Comparison of ENCODE assay signal across 1 cellular context in genomic region chr19:6276447-6276846, GRCh38.
TF ChIP-seq lines count a peak whose summit lies in the region.

No MANE protein-coding gene starts in this region.

TF ChIP-seq in K562, 482 proteins besides CTCF, POLR2A, EP300 and RAD21 (continued from another document and continues in another):
- TF ChIP-seq YY1 (IDR thresholded peaks at IDR 0.05; ENCODE audit: borderline replicate concordance in 1 of 3, control insufficient read depth in 1 of 3, extremely low read depth in 1 of 3, insufficient read depth in 3 of 3, insufficient read length in 1 of 3, insufficient replicate concordance in 2 of 3, low read depth in 1 of 3, low read length in 2 of 3) (no peak), THAP7 (CRISPR knock-in tag; IDR thresholded peaks at IDR 0.05) (no peak), NCOR1 (IDR thresholded peaks at IDR 0.05) (peak; percentile 75), SMAD2 (IDR thresholded peaks at IDR 0.05; ENCODE audit: low read depth, low read length) (no peak), TFE3 (CRISPR knock-in tag; IDR thresholded peaks at IDR 0.05) (peak; percentile 17; the same call in 1 of the 2 replicates), HMG20B (CRISPR knock-in tag; IDR thresholded peaks at IDR 0.05) (no peak), GTF2F1 (IDR thresholded peaks at IDR 0.05; ENCODE audit: low read depth, low read length) (no peak), SP1 (CRISPR knock-in tag; IDR thresholded peaks at IDR 0.05) (no peak; the same call in 1 of the 2 replicates), SLC30A9 (CRISPR knock-in tag; IDR thresholded peaks at IDR 0.05) (no peak), TBL1XR1 (IDR thresholded peaks at IDR 0.05; ENCODE audit: low read length in 2 of 2) (peak in 1 of 2 experiments; percentile 46; a peak in 1 of 4 replicates), ILK (tag; IDR thresholded peaks at IDR 0.05; ENCODE audit: borderline replicate concordance, low read depth) (no peak), ZNF384 (IDR thresholded peaks at IDR 0.05; ENCODE audit: low read depth, low read length) (no peak), GMEB1 (CRISPR knock-in tag; IDR thresholded peaks at IDR 0.05) (no peak), MAFK (IDR thresholded peaks at IDR 0.05; ENCODE audit: low read length) (no peak), RBM22 (IDR thresholded peaks at IDR 0.05; ENCODE audit: low read depth, low read length, poor library complexity, severe bottlenecking) (no peak), CGGBP1 (CRISPR knock-in tag; IDR thresholded peaks at IDR 0.05) (no peak), KDM5B (IDR thresholded peaks at IDR 0.05; ENCODE audit: insufficient replicate concordance, low read depth, low read length) (no peak), PKNOX1 (IDR thresholded peaks at IDR 0.05) (peak; percentile 59), ZEB2 (IDR thresholded peaks at IDR 0.05) (peak; percentile 70), ZNF830 (CRISPR knock-in tag; IDR thresholded peaks at IDR 0.05) (no peak), SIN3B (IDR thresholded peaks at IDR 0.05; ENCODE audit: low read depth) (no peak), POU5F1 (IDR thresholded peaks at IDR 0.05; ENCODE audit: borderline replicate concordance, low read depth, low read length, partially characterized antibody) (no peak), MLLT1 (IDR thresholded peaks at IDR 0.05) (peak; percentile 45 to 83; a peak in 3 of 4 replicates), NCOA6 (IDR thresholded peaks at IDR 0.05) (no peak), ATF7 (IDR thresholded peaks at IDR 0.05) (peak; percentile 61), CEBPZ (IDR thresholded peaks at IDR 0.05; ENCODE audit: borderline replicate concordance, low read depth, low read length) (no peak), CHD1 (IDR thresholded peaks at IDR 0.05; ENCODE audit: low read length) (no peak), LARP7 (IDR thresholded peaks at IDR 0.05) (no peak), KDM2B (CRISPR knock-in tag; IDR thresholded peaks at IDR 0.05) (no peak), ZNF407 (IDR thresholded peaks at IDR 0.05; ENCODE audit: low read depth) (no peak), HDGF (IDR thresholded peaks at IDR 0.05) (no peak), HDAC2 (IDR thresholded peaks at IDR 0.05) (peak; percentile 64; the same call in 1 of the 2 replicates), RBFOX2 (IDR thresholded peaks at IDR 0.05; ENCODE audit: low read depth, low read length) (0 out of 2 replicates have a peak, but pooled peaks have one; percentile 14), ZNF561 (CRISPR knock-in tag; conservative IDR thresholded peaks at IDR 0.05) (no peak), ETV6 (IDR thresholded peaks at IDR 0.05; ENCODE audit: borderline replicate concordance in 1 of 2, low read depth in 2 of 2, low read length in 1 of 2) (no peak), ETV6 (CRISPR knock-in tag; IDR thresholded peaks at IDR 0.05; ENCODE audit: borderline replicate concordance) (no peak), ZNF639 (CRISPR knock-in tag; conservative IDR thresholded peaks at IDR 0.05 in 1 of 2, IDR thresholded peaks at IDR 0.05 in 1 of 2) (peak in 1 of 2 experiments; percentile 60; a peak in 1 of 4 replicates), MYNN (IDR thresholded peaks at IDR 0.05) (peak; percentile 64), MYNN (CRISPR knock-in tag; IDR thresholded peaks at IDR 0.05) (no peak), MCM2 (IDR thresholded peaks at IDR 0.05; ENCODE audit: low read depth) (no peak), NFIC (IDR thresholded peaks at IDR 0.05) (no peak), TEAD2 (tag; IDR thresholded peaks at IDR 0.05) (no peak), PCBP1 (IDR thresholded peaks at IDR 0.05; ENCODE audit: low read depth, low read length, poor library complexity, severe bottlenecking) (no peak), TCF15 (CRISPR knock-in tag; IDR thresholded peaks at IDR 0.05) (no peak), MTA2 (IDR thresholded peaks at IDR 0.05; ENCODE audit: low read depth) (peak; percentile 72)
